Comparison of ENCODE assay signal across 8 cellular contexts in the genomic region with DNA sequence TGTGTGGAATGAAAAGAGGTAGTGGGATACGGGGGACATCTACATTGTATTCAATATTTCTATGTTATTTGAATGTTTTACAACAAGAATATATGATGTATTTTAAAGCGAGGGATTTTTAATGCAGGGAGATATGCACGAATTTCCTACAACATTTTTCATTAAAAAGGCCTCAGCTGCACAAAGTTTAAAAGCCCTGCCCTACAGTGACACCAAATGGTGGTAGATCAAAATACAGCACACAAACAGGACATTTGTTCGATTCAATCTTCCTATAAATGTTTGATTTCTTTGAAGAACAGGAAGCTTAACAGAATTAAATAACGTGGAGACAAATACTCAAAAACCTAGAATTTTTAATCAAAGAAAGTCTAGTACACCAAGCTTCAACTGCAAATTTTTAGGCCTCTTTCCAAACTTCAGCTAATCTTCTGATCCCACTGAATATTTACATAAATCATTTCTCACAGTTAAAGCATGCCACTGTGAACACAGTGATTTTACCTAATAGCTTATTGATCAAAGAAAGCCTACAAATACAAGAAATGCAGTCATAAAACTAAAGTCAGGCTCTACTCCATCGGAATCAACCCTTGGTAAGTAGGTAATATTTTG.
A peak's percentile ranks its signal among the peaks of the same experiment; 100 is the strongest.
DNase-seq lines count a peak whose midpoint lies in the region; ATAC-seq and TF ChIP-seq lines count a peak whose summit lies in the region.

No MANE protein-coding gene starts in this region.

- intact Hi-C loops in stomach (cut with DNase I; ENCODE audit: low total_unique reads), result no loop called here

- H4K20me1 ChIP-seq in GM23338 (replicated peaks; ENCODE audit: insufficient read depth), result no peaks in the 10 kb centered on the region

- H3K27ac ChIP-seq in GM23338 (ENCODE audit: low read depth), result no peak overlapping the region
- H3K27ac ChIP-seq in stomach, result no peak overlapping the region

- H3K9me2 ChIP-seq in GM23338 (ENCODE audit: insufficient read depth), result no peaks in the 10 kb centered on the region

- H3F3A ChIP-seq in GM23338 (replicated peaks; ENCODE audit: low read depth), result no peaks in the 10 kb centered on the region

- H3K9me3 Mint-ChIP-seq in GM23338, result no peaks in the 10 kb centered on the region
- H3K9me3 Mint-ChIP-seq in naive thymus-derived CD8-positive, alpha-beta T cell, result no peaks in the 10 kb centered on the region

- 27 to 44% (median 31%) methylated on average over 6 of the region's 6 CpGs for WGBS in stomach, 5 donors

- H3K36me3 ChIP-seq in GM23338 (ENCODE audit: insufficient read depth), result no peaks in the 10 kb centered on the region; the same call in 1 of the 2 replicates
- no peaks in the 10 kb centered on the region for H3K36me3 ChIP-seq in stomach

- H3K4me1 ChIP-seq in GM23338 (ENCODE audit: insufficient read depth) (no peaks in the 10 kb centered on the region), stomach (no peaks in the 10 kb centered on the region)

- DNase-seq in AG08395 (ENCODE audit: low spot score) (peak; percentile 38), GM23338 (ENCODE audit: low spot score) (peak; percentile 46), RPMI7951 (ENCODE audit: low read depth) (peak; percentile 25), foreskin fibroblast (peak; percentile 33 to 75), stomach (no peak), NCI-H128 (lab: John Stamatoyannopoulos, UW; ENCODE audit: unreplicated experiment) (no peak)
- DNase-seq in naive thymus-derived CD8-positive, alpha-beta T cell, result no peak

- no peaks in the 10 kb centered on the region for H3K79me2 ChIP-seq in GM23338 (replicated peaks; ENCODE audit: insufficient read depth)

- no peak overlapping the region for H3K4me2 ChIP-seq in GM23338

- no peak for TF ChIP-seq POLR2A in stomach (IDR thresholded peaks at IDR 0.05)

- H3K4me3 ChIP-seq in GM23338 (no peak overlapping the region), foreskin fibroblast (ENCODE audit: low read depth in 1 of 2, low read length in 2 of 2) (no peak overlapping the region), stomach (no peak overlapping the region)

- peak overlapping the region; percentile 23; the same call in 1 of the 2 replicates for H3K27ac Mint-ChIP-seq in GM23338
- H3K27ac Mint-ChIP-seq in naive thymus-derived CD8-positive, alpha-beta T cell, result no peak overlapping the region

- H3K4me3 Mint-ChIP-seq in GM23338, result no peak overlapping the region
- no peak overlapping the region for H3K4me3 Mint-ChIP-seq in naive thymus-derived CD8-positive, alpha-beta T cell

- TF ChIP-seq CTCF in GM23338 (conservative IDR thresholded peaks at IDR 0.05; ENCODE audit: low read depth in 2 of 2), result peak; percentile 68 to 74
- peak; percentile 56 for TF ChIP-seq CTCF in foreskin fibroblast (IDR thresholded peaks at IDR 0.05; ENCODE audit: low read depth, low read length)
- TF ChIP-seq CTCF in stomach (IDR thresholded peaks at IDR 0.05), result peak in 5 of 7 experiments; percentile 20 to 36 (median 28)

- TF ChIP-seq EP300 in stomach (IDR thresholded peaks at IDR 0.05), result no peak

- no peaks in the 10 kb centered on the region; the same call in 2 of the 3 replicates for H3K36me3 Mint-ChIP-seq in GM23338 (ENCODE audit: low read depth)
- no peaks in the 10 kb centered on the region for H3K36me3 Mint-ChIP-seq in naive thymus-derived CD8-positive, alpha-beta T cell

- no peaks in the 10 kb centered on the region for H3K4me1 Mint-ChIP-seq in GM23338
- no peaks in the 10 kb centered on the region for H3K4me1 Mint-ChIP-seq in naive thymus-derived CD8-positive, alpha-beta T cell

- no peaks in the 10 kb centered on the region for H3K27me3 Mint-ChIP-seq in GM23338 (ENCODE audit: insufficient read depth, low read depth, poor library complexity)
- no peaks in the 10 kb centered on the region for H3K27me3 Mint-ChIP-seq in naive thymus-derived CD8-positive, alpha-beta T cell

- H3K27me3 ChIP-seq in GM23338 (ENCODE audit: insufficient read depth), result no peaks in the 10 kb centered on the region
- H3K27me3 ChIP-seq in stomach, result no peaks in the 10 kb centered on the region

- POLR2A ChIA-PET in naive thymus-derived CD8-positive, alpha-beta T cell (lab: Charles Lee), result no interaction called here

- H2AFZ ChIP-seq in GM23338, result no peak overlapping the region

- H3K9me3 ChIP-seq in stomach, result no peaks in the 10 kb centered on the region

- ATAC-seq in GM23338 (no peak), GM21737 (IDR thresholded peaks at IDR 0.05; ENCODE audit: unreplicated experiment) (no peak)
- ATAC-seq in naive thymus-derived CD8-positive, alpha-beta T cell, result no peak

TF ChIP-seq in GM23338, 12 proteins besides CTCF, POLR2A, EP300 and RAD21 (continues in another document):
- TF ChIP-seq, protein P1, sequence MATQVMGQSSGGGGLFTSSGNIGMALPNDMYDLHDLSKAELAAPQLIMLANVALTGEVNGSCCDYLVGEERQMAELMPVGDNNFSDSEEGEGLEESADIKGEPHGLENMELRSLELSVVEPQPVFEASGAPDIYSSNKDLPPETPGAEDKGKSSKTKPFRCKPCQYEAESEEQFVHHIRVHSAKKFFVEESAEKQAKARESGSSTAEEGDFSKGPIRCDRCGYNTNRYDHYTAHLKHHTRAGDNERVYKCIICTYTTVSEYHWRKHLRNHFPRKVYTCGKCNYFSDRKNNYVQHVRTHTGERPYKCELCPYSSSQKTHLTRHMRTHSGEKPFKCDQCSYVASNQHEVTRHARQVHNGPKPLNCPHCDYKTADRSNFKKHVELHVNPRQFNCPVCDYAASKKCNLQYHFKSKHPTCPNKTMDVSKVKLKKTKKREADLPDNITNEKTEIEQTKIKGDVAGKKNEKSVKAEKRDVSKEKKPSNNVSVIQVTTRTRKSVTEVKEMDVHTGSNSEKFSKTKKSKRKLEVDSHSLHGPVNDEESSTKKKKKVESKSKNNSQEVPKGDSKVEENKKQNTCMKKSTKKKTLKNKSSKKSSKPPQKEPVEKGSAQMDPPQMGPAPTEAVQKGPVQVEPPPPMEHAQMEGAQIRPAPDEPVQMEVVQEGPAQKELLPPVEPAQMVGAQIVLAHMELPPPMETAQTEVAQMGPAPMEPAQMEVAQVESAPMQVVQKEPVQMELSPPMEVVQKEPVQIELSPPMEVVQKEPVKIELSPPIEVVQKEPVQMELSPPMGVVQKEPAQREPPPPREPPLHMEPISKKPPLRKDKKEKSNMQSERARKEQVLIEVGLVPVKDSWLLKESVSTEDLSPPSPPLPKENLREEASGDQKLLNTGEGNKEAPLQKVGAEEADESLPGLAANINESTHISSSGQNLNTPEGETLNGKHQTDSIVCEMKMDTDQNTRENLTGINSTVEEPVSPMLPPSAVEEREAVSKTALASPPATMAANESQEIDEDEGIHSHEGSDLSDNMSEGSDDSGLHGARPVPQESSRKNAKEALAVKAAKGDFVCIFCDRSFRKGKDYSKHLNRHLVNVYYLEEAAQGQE (IDR thresholded peaks at IDR 0.05; ENCODE audit: unreplicated experiment), result no peak
- TF ChIP-seq CREB1 (CRISPR knock-in tag; IDR thresholded peaks at IDR 0.05; ENCODE audit: low read depth) (no peak), NANOG (IDR thresholded peaks at IDR 0.05; ENCODE audit: borderline replicate concordance) (no peak)

Comparison
In these comparisons a context has a peak if more than half of its experiments do, and no peak if none do; other contexts are left out.
1. DNase-seq: peak in AG08395 (single experiment), GM23338 (single experiment), RPMI7951 (single experiment) and foreskin fibroblast (2 of 2); none in stomach (single experiment), NCI-H128 (single experiment) and naive thymus-derived CD8-positive, alpha-beta T cell (0 of 10).
2. Peak in every context shown above with its lines, with median percentiles within 50 percentile points of each other: CTCF ChIP-seq.